ENCODE assay signal across 9 cellular contexts in the genomic region with DNA sequence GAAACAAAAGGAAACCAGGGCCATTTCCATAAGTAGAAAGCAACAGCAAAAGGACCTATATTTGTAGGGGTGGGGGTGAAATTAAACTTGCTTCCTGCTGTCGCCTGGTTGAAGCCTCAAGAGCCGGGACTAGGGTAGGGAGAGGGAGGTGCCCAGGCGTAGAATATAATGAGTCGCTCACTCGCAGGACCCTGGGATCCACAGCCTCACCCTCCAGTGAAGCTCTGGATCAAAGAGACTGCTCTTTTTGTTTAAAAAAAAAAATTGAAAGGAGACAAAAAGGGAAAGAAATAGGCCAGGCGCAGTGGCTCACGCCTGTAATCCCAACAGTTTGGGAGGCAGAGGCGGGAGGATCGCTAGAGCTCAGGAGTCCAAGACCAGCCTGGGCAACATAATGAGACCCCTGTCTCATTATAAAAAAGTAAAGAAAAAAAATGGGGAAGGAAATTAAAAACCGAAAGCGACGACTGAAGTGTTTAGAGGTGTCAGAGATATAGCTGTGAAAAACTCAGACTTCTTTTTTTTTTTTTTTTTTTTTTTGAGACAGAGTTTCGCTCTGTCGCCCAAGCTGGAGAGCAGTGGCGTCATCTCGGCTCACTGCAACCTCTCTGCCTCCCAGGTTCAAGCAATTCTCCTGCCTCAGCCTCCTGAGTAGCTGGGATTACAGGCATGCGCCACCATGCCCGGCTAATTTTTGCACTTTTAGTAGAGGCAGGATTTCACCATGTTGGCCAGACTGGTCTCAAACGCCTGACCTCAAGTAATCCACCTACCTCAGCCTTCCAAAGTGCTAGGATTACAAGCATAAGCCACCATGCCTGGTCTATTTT. TPM values are rescaled to one million over a fixed set of nuclear protein-coding genes. Genes with fewer than 3 reads are reported as not detected.
DNase-seq lines count a peak whose midpoint lies in the region; ATAC-seq and TF ChIP-seq lines count a peak whose summit lies in the region.
"Had no signal": no experiment of that assay in that cellular context is flagged by ENCODE, and none has a peak within 500 bp of the region (broad histone marks: within the 10 kb centered on the region; RNA-seq: fewer than 3 reads in every experiment).

No MANE protein-coding gene starts in this region.

- no peaks in the 10 kb centered on the region for H3K9me3 ChIP-seq in BLaER1 treated with 17β-estradiol and CSF1 and Interleukin-3, amounts not matched to agents 10 nM and 100 nM (replicated peaks in 1 of 11)

- no peak for TF ChIP-seq CTCF in osteocyte (IDR thresholded peaks at IDR 0.05)

- DNase-seq in MV-4-11 (lab: John Stamatoyannopoulos, UW) (peak; percentile 88), anterior cingulate cortex (lab: John Stamatoyannopoulos, UW) (no peak), osteocyte (ENCODE audit: extremely low spot score, unreplicated experiment) (no peak)
- peak; percentile 62 for DNase-seq in activated naive CD4-positive, alpha-beta T cell treated with anti-CD3 and anti-CD28 coated beads, Interleukin-2, amount 50 U/mL, for 16 hours
- DNase-seq in naive thymus-derived CD8-positive, alpha-beta T cell: peak; percentile 43 to 83 (median 70)
- DNase-seq: DMS79 had no signal

- H3K4me1 Mint-ChIP-seq in naive thymus-derived CD8-positive, alpha-beta T cell: peaks cover 26 to 90% (median 73%) of the 10 kb centered on the region in 4 donors
- peaks cover 14% of the 10 kb centered on the region for H3K4me1 Mint-ChIP-seq in osteocyte (ENCODE audit: unreplicated experiment)

- peak overlapping the region; percentile 75 to 88 (median 83); a peak in 21 of 22 replicates for H3K27ac ChIP-seq in BLaER1 treated with 17β-estradiol and CSF1 and Interleukin-3, amounts not matched to agents 10 nM and 100 nM

- no peaks in the 10 kb centered on the region for H3K36me3 ChIP-seq in BLaER1 treated with 17β-estradiol and CSF1 and Interleukin-3, amounts not matched to agents 10 nM and 100 nM

- POLR2A ChIA-PET in naive thymus-derived CD8-positive, alpha-beta T cell (lab: Charles Lee): interaction anchor here (0.5 to 13.6 kb wide), 12 partner anchors 9 to 490 kb away, joined by 3 to 360 read pairs (median 4); a partner anchor contains a TSS

- H3K4me2 ChIP-seq in BLaER1 treated with 17β-estradiol and CSF1 and Interleukin-3, amounts not matched to agents 10 nM and 100 nM: peak overlapping the region; percentile 79 to 96 (median 93)

- H3K36me3 Mint-ChIP-seq in naive thymus-derived CD8-positive, alpha-beta T cell: no peaks in the 10 kb centered on the region
- H3K36me3 Mint-ChIP-seq in osteocyte (ENCODE audit: unreplicated experiment): no peaks in the 10 kb centered on the region

- no peaks in the 10 kb centered on the region for H3K27me3 ChIP-seq in BLaER1 treated with 17β-estradiol and CSF1 and Interleukin-3, amounts not matched to agents 10 nM and 100 nM

- H4K20me1 ChIP-seq in BLaER1 treated with 17β-estradiol and CSF1 and Interleukin-3, amounts not matched to agents 10 nM and 100 nM: no peaks in the 10 kb centered on the region

- H3K4me3 ChIP-seq in BLaER1 treated with 17β-estradiol and CSF1 and Interleukin-3, amounts not matched to agents 10 nM and 100 nM: peak overlapping the region; percentile 31 to 63 (median 46); a peak in 17 of 20 replicates

- H3K9me3 Mint-ChIP-seq in naive thymus-derived CD8-positive, alpha-beta T cell: no peaks in the 10 kb centered on the region
- H3K9me3 Mint-ChIP-seq in osteocyte (ENCODE audit: unreplicated experiment): no peaks in the 10 kb centered on the region

- H3K27me3 Mint-ChIP-seq in naive thymus-derived CD8-positive, alpha-beta T cell: no peaks in the 10 kb centered on the region
- H3K27me3 Mint-ChIP-seq in osteocyte (ENCODE audit: unreplicated experiment): no peaks in the 10 kb centered on the region

- H3K4me1 ChIP-seq in BLaER1 treated with 17β-estradiol and CSF1 and Interleukin-3, amounts not matched to agents 10 nM and 100 nM: peaks cover 94 to 100% (median 99%) of the 10 kb centered on the region in 10 experiments

- ATAC-seq in naive thymus-derived CD8-positive, alpha-beta T cell: peak; percentile 22
- ATAC-seq in GM19467 (IDR thresholded peaks at IDR 0.05; ENCODE audit: unreplicated experiment): no peak
- ATAC-seq in GM18861 (IDR thresholded peaks at IDR 0.05; ENCODE audit: unreplicated experiment): no peak

- peak overlapping the region; percentile 78 to 91 (median 88) for H3K4me3 Mint-ChIP-seq in naive thymus-derived CD8-positive, alpha-beta T cell
- no peak overlapping the region for H3K4me3 Mint-ChIP-seq in osteocyte (ENCODE audit: unreplicated experiment)

- H3K27ac Mint-ChIP-seq in naive thymus-derived CD8-positive, alpha-beta T cell: peak overlapping the region; percentile 89 to 100 (median 100)
- no peak overlapping the region for H3K27ac Mint-ChIP-seq in osteocyte (ENCODE audit: unreplicated experiment)

- peak overlapping the region; percentile 71 to 80 (median 77); a peak in 21 of 22 replicates for H3K9ac ChIP-seq in BLaER1 treated with 17β-estradiol and CSF1 and Interleukin-3, amounts not matched to agents 10 nM and 100 nM

RNA-seq across cellular contexts. Expression of a gene that starts 10.9 kb away (rescaled TPM):
- 100 to 1,000 TPM; 112 to 116 TPM for total RNA-seq in naive thymus-derived CD8-positive, alpha-beta T cell
- 100 to 1,000 TPM; 122 to 164 (median 158) TPM for polyA plus RNA-seq in naive thymus-derived CD8-positive, alpha-beta T cell
- total RNA-seq in osteocyte: 2.0 and 2.1 TPM in 2 replicates

RNA-seq across cellular contexts. Expression of a gene that starts 48.8 kb away (rescaled TPM):
- 100 to 1,000 TPM; 158 to 165 TPM for total RNA-seq in naive thymus-derived CD8-positive, alpha-beta T cell
- 100 to 1,000 TPM in 2 of 3 donors, 10 to 100 TPM in 1; 96.0 to 136 (median 106) TPM for polyA plus RNA-seq in naive thymus-derived CD8-positive, alpha-beta T cell
- total RNA-seq in osteocyte: 66.0 and 71.0 TPM in 2 replicates

Comparison
In these comparisons a context has a peak if more than half of its experiments do, and no peak if none do; other contexts are left out.
1. DNase-seq: peak in MV-4-11 (single experiment), activated naive CD4-positive, alpha-beta T cell treated with anti-CD3 and anti-CD28 coated beads, Interleukin-2, amount 50 U/mL, for 16 hours (single experiment) and naive thymus-derived CD8-positive, alpha-beta T cell (10 of 10); none in anterior cingulate cortex (0 of 58) and osteocyte (single experiment).
2. ATAC-seq: peak in naive thymus-derived CD8-positive, alpha-beta T cell (2 of 2); none in GM19467 (single experiment) and GM18861 (single experiment).
3. RNA of a gene that starts 10.9 kb away (total RNA-seq): 112 to 116 TPM in naive thymus-derived CD8-positive, alpha-beta T cell; 2.0 to 2.1 TPM in osteocyte; every median in the first group is over 10 times any median in the second.